22 cellular contexts compared by ENCODE assay signal in genomic region chr1:61279570-61279969, GRCh38.
DNase-seq lines count a peak whose midpoint lies in the region; ATAC-seq, FAIRE-seq and TF ChIP-seq lines count a peak whose summit lies in the region.
"Had no signal": no experiment of that assay in that cellular context is flagged by ENCODE, and none has a peak within 500 bp of the region (broad histone marks: within the 10 kb centered on the region; RNA-seq: fewer than 3 reads in every experiment).

No MANE protein-coding gene starts in this region.

- H3K4me3 ChIP-seq in sigmoid colon: no peak overlapping the region
- H3K4me3 ChIP-seq: Peyer's patch, right lobe of liver, vagina had no signal

- no peaks in the 10 kb centered on the region for H3K36me3 Mint-ChIP-seq in T-helper 2 cell treated with Interferon-gamma antibody and Interleukin-4, amounts not matched to agents 5 μg/mL and 100 μg/mL, for 36 hours (ENCODE audit: low read depth)

- ATAC-seq in Right ventricle myocardium inferior (peak; percentile 24), Right ventricle myocardium superior (ENCODE audit: poor library complexity) (peak; percentile 23), GM18907 (IDR thresholded peaks at IDR 0.05; ENCODE audit: unreplicated experiment) (no peak)
- ATAC-seq: activated naive CD8-positive, alpha-beta T cell treated with anti-CD3 and anti-CD28 coated beads, Interleukin-2, amount 50 U/mL, for 24 hours; right lobe of liver had no signal

- no peaks in the 10 kb centered on the region for H3K4me1 Mint-ChIP-seq in T-helper 2 cell treated with Interferon-gamma antibody and Interleukin-4, amounts not matched to agents 5 μg/mL and 100 μg/mL, for 36 hours (ENCODE audit: low read depth)

- TF ChIP-seq POLR2A in sigmoid colon (IDR thresholded peaks at IDR 0.05): no peak

- no peak for FAIRE-seq in frontal cortex (lab: Jason Lieb, UNC)
- FAIRE-seq: bronchial epithelial cell had no signal

- no peaks in the 10 kb centered on the region for H3K9me3 Mint-ChIP-seq in T-helper 2 cell treated with Interferon-gamma antibody and Interleukin-4, amounts not matched to agents 5 μg/mL and 100 μg/mL, for 36 hours
- H3K9me3 Mint-ChIP-seq: activated naive CD8-positive, alpha-beta T cell treated with anti-CD3 and anti-CD28 coated beads, Interleukin-2, amount 50 U/mL, for 24 hours; HFFc6 had no signal

- WGBS in sigmoid colon, 2 donors: 79 to 90% methylated on average over 4 of the region's 4 CpGs

- no peak for TF ChIP-seq CTCF in sigmoid colon (IDR thresholded peaks at IDR 0.05)

- intact Hi-C loops in Right ventricle myocardium inferior (cut with DNase I) (no loop called here), cardiac septum (cut with DNase I) (loop anchor here (2.0 to 10.0 kb wide), 2 partner anchors 225 to 361 kb away; no protein-coding TSS in a partner anchor), Right ventricle myocardium superior (cut with DNase I) (no loop called here), sigmoid colon (cut with DNase I) (no loop called here)

- H3K27me3 Mint-ChIP-seq in T-helper 2 cell treated with Interferon-gamma antibody and Interleukin-4, amounts not matched to agents 5 μg/mL and 100 μg/mL, for 36 hours (ENCODE audit: low read depth): peaks cover 7% of the 10 kb centered on the region
- H3K27me3 Mint-ChIP-seq: activated naive CD8-positive, alpha-beta T cell treated with anti-CD3 and anti-CD28 coated beads, Interleukin-2, amount 50 U/mL, for 24 hours had no signal

- TF ChIP-seq EP300 in sigmoid colon (IDR thresholded peaks at IDR 0.05): no peak

- H3K36me3 ChIP-seq in sigmoid colon: no peaks in the 10 kb centered on the region
- H3K36me3 ChIP-seq: Peyer's patch, vagina had no signal

- H3K27ac Mint-ChIP-seq in T-helper 2 cell treated with Interferon-gamma antibody and Interleukin-4, amounts not matched to agents 5 μg/mL and 100 μg/mL, for 36 hours: no peak overlapping the region
- H3K27ac Mint-ChIP-seq: activated naive CD8-positive, alpha-beta T cell treated with anti-CD3 and anti-CD28 coated beads, Interleukin-2, amount 50 U/mL, for 24 hours; HFFc6 had no signal

- peak overlapping the region; percentile 31 to 72 (median 61) for H3K27ac ChIP-seq in sigmoid colon
- H3K27ac ChIP-seq: HL-60, right lobe of liver, vagina had no signal

- H3K9me3 ChIP-seq in sigmoid colon: no peaks in the 10 kb centered on the region
- H3K9me3 ChIP-seq: Peyer's patch, right lobe of liver, vagina had no signal

- DNase-seq in Right ventricle myocardium inferior (ENCODE audit: missing footprints) (no peak), cardiac septum (ENCODE audit: low spot score) (no peak), Right ventricle myocardium superior (no peak), sigmoid colon (no peak), T-helper 1 cell (no peak), frontal cortex (ENCODE audit: low spot score in 2 of 2) (no peak)
- no peak for DNase-seq in T-helper 2 cell treated with Interferon-gamma antibody and Interleukin-4, amounts not matched to agents 5 μg/mL and 100 μg/mL, for 36 hours (ENCODE audit: low spot score)
- DNase-seq: activated CD4-positive, CD25-positive, alpha-beta regulatory T cell treated with anti-CD3 and anti-CD28 coated beads, Interleukin-2, amount 50 U/mL, for 72 hours; activated effector memory CD4-positive, alpha-beta T cell treated with Interleukin-2 at 50 U/mL for 16 hours; activated naive CD8-positive, alpha-beta T cell treated with anti-CD3 and anti-CD28 coated beads, Interleukin-2, amount 50 U/mL, for 24 hours; DMS53; HFFc6; IMR-90; NCI-H146; Peyer's patch; right lobe of liver; stimulated activated CD4-positive, alpha-beta T cell treated with anti-CD3 and anti-CD28 coated beads, Interleukin-2, amount 100 ng/mL, for 24 hours; stimulated activated naive CD4-positive, alpha-beta T cell treated with Interleukin-2 at 50 U/mL for 16 hours had no signal

- peaks cover 0 to 50% (median 31%) of the 10 kb centered on the region in 4 donors for H3K4me1 ChIP-seq in sigmoid colon
- H3K4me1 ChIP-seq: Peyer's patch, vagina had no signal

- no peaks in the 10 kb centered on the region for H3K27me3 ChIP-seq in sigmoid colon
- H3K27me3 ChIP-seq: Peyer's patch, right lobe of liver, vagina had no signal

- no peak overlapping the region for H3K4me3 Mint-ChIP-seq in T-helper 2 cell treated with Interferon-gamma antibody and Interleukin-4, amounts not matched to agents 5 μg/mL and 100 μg/mL, for 36 hours
- H3K4me3 Mint-ChIP-seq: activated naive CD8-positive, alpha-beta T cell treated with anti-CD3 and anti-CD28 coated beads, Interleukin-2, amount 50 U/mL, for 24 hours; HFFc6 had no signal
